8 cellular contexts compared by ENCODE assay signal in genomic region chr10:34319197-34319846, GRCh38.
DNase-seq lines count a peak whose midpoint lies in the region; ATAC-seq and TF ChIP-seq lines count a peak whose summit lies in the region.

No MANE protein-coding gene starts in this region.

- in situ Hi-C loops in mammary epithelial cell (cut with MboI; ENCODE audit: low sequenced_read_pairs in 2 of 2) (no loop called here), KBM-7 (cut with MboI; ENCODE audit: low pct_unique_long_range_greater_than_20kb, low sequenced_read_pairs) (no loop called here)

- dilution Hi-C loops in mammary epithelial cell (cut with HindIII; ENCODE audit: low sequenced_read_pairs), result no loop called here

- intact Hi-C loops in mammary epithelial cell (cut with micrococcal nuclease), result no loop called here

- no TSS peak for BruUV-seq in mammary epithelial cell (replicated peaks; lab: Mats Ljungman, UMichigan)

- TF ChIP-seq CTCF in mammary epithelial cell (conservative IDR thresholded peaks at IDR 0.05 in 1 of 2, IDR thresholded peaks at IDR 0.05 in 1 of 2; ENCODE audit: extremely low read depth in 1 of 2, insufficient read depth in 1 of 2, low read depth in 1 of 2, low read length in 2 of 2), result no peak

- peaks cover 12% of the 10 kb centered on the region for H3K4me1 ChIP-seq in mammary epithelial cell (ENCODE audit: insufficient read depth, low read length)

- no peak overlapping the region for H3K4me3 ChIP-seq in mammary epithelial cell (replicated peaks in 1 of 3; ENCODE audit: insufficient read depth in 1 of 3, low read depth in 2 of 3, low read length in 3 of 3)

- no peak for ATAC-seq in GM18907 (IDR thresholded peaks at IDR 0.05; ENCODE audit: unreplicated experiment)

- peak; percentile 92 for DNase-seq in ELR (ENCODE audit: low read depth)
- peak; percentile 37 for DNase-seq in NCI-H2107 (lab: John Stamatoyannopoulos, UW)
- DNase-seq in mammary epithelial cell, result peak; percentile 88
- DNase-seq in non-pigmented ciliary epithelial cell (ENCODE audit: low read depth), result peak; percentile 85
- no peak for DNase-seq in UCSD-AML1 (lab: John Stamatoyannopoulos, UW; ENCODE audit: unreplicated experiment)
- DNase-seq in activated CD4-positive, alpha-beta T cell treated with anti-CD3 and anti-CD28 coated beads for 4 hours, result no peak
- no peak for DNase-seq in KBM-7

- no peak overlapping the region for H2AFZ ChIP-seq in mammary epithelial cell (ENCODE audit: low read depth, low read length)

- 44% methylated on average over 5 of the region's 6 CpGs for WGBS in mammary epithelial cell (ENCODE audit: low coverage, missing lambda C conversion rate)

- peak overlapping the region; percentile 17 for H3K27ac ChIP-seq in mammary epithelial cell (ENCODE audit: insufficient read depth, low read depth, low read length)

- H3K9me3 ChIP-seq in mammary epithelial cell (replicated peaks; ENCODE audit: insufficient read depth, low read length), result no peaks in the 10 kb centered on the region

- H3K4me2 ChIP-seq in mammary epithelial cell (ENCODE audit: insufficient read depth, low read depth, low read length), result peak overlapping the region; percentile 52

- no peaks in the 10 kb centered on the region for H3K79me2 ChIP-seq in mammary epithelial cell (ENCODE audit: insufficient read depth, low read length)

- no peaks in the 10 kb centered on the region for H3K36me3 ChIP-seq in mammary epithelial cell (ENCODE audit: insufficient read depth, low read length)

- no peaks in the 10 kb centered on the region for H3K27me3 ChIP-seq in mammary epithelial cell (ENCODE audit: insufficient read depth, low read length)

- H3K9ac ChIP-seq in mammary epithelial cell (ENCODE audit: insufficient read depth, low read length), result no peak overlapping the region

- no peaks in the 10 kb centered on the region for H4K20me1 ChIP-seq in mammary epithelial cell (ENCODE audit: insufficient read depth, low read length)

- CTCF ChIA-PET in mammary epithelial cell (lab: Charles Lee; ENCODE audit: low non-redundant PET), result interaction anchor here (1.0 kb wide), 1 partner anchor 51 kb away, joined by 6 read pairs; no protein-coding TSS in a partner anchor

Comparison
In these comparisons a context has a peak if more than half of its experiments do, and no peak if none do; other contexts are left out.
1. DNase-seq: peak in ELR (single experiment), NCI-H2107 (single experiment), mammary epithelial cell (single experiment) and non-pigmented ciliary epithelial cell (single experiment); none in UCSD-AML1 (single experiment), activated CD4-positive, alpha-beta T cell treated with anti-CD3 and anti-CD28 coated beads for 4 hours (0 of 2) and KBM-7 (single experiment).